In the genomic region with DNA sequence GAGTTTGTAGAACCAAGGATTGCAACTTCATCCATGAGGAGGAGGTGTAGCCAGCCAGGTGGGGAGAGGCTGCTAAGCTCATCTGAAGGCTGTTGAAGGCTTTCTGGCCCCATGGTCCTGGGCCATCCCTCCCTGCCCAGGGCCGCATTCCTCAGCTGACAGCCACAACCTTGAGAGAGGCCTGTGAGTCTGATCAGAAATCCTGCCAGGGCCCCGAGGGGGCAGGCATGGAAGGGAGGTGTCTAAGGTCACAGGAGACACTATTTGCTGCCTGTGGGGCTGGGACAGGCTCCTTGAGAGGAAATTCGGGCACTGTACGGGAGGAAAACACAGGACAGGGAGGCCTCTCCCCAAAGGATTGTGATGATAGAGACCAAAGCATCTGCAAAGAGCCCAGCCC, we compare ENCODE assay signal across 27 cellular contexts.
"Had no signal": no experiment of that assay in that cellular context is flagged by ENCODE, and none has a peak within 500 bp of the region (broad histone marks: within the 10 kb centered on the region; RNA-seq: fewer than 3 reads in every experiment).

No MANE protein-coding gene starts in this region.

- H3K36me3 ChIP-seq: gastrocnemius medialis, neutrophil, right lobe of liver, transverse colon had no signal

- DNase-seq: activated CD4-positive, alpha-beta memory T cell treated with anti-CD3 and anti-CD28 coated beads for 36 hours; activated CD4-positive, alpha-beta T cell treated with anti-CD3 and anti-CD28 coated beads for 4 hours; activated effector memory CD4-positive, alpha-beta T cell treated with Interleukin-2 at 50 U/mL for 16 hours; activated naive CD4-positive, alpha-beta T cell treated with Interleukin-2 at 50 U/mL for 16 hours; activated T-cell treated with anti-CD3 and anti-CD28 coated beads for 4 hours; aorta; body of pancreas; dermis blood vessel endothelial cell; effector memory CD4-positive, alpha-beta T cell; erythroblast; gastrocnemius medialis; glutamatergic neuron; left cardiac atrium; stimulated activated CD4-positive, alpha-beta T cell treated with anti-CD3 and anti-CD28 coated beads, Interleukin-2, amount 100 ng/mL, for 48 hours; stimulated activated naive CD8-positive, alpha-beta T cell treated with anti-CD3 and anti-CD28 coated beads, Interleukin-15, Interleukin-2, amounts not matched to agents 100 U/mL and 50 U/mL, for 24 hours; SW 1271; T-helper 9 cell; testis; transverse colon had no signal

- H3K4me1 ChIP-seq: body of pancreas, gastrocnemius medialis, right lobe of liver, testis, transverse colon had no signal

- H3K9me3 Mint-ChIP-seq: activated CD4-positive, alpha-beta memory T cell treated with anti-CD3 and anti-CD28 coated beads for 36 hours; memory B cell; nephron; T-helper 1 cell treated with Interleukin-12 subunit alpha and Interleukin-12 subunit beta and Interleukin-4 antibody, amounts not matched to agents 30 μg/mL and 1 μg/mL, for 36 hours had no signal

- ATAC-seq: body of pancreas; gastrocnemius medialis; right lobe of liver; stimulated activated naive CD8-positive, alpha-beta T cell treated with anti-CD3 and anti-CD28 coated beads, Interleukin-15, Interleukin-2, amounts not matched to agents 100 U/mL and 50 U/mL, for 24 hours had no signal

- H3K4me3 Mint-ChIP-seq: activated CD4-positive, alpha-beta memory T cell treated with anti-CD3 and anti-CD28 coated beads for 36 hours; activated naive CD8-positive, alpha-beta T cell; memory B cell; nephron; T-helper 1 cell treated with Interleukin-12 subunit alpha and Interleukin-12 subunit beta and Interleukin-4 antibody, amounts not matched to agents 30 μg/mL and 1 μg/mL, for 36 hours had no signal

- H3K4me3 ChIP-seq: body of pancreas, gastrocnemius medialis, right lobe of liver, testis, transverse colon had no signal

- H3K4me1 Mint-ChIP-seq: nephron had no signal

- H3K27ac Mint-ChIP-seq: activated CD4-positive, alpha-beta memory T cell treated with anti-CD3 and anti-CD28 coated beads for 36 hours; activated naive CD8-positive, alpha-beta T cell; memory B cell; nephron; progenitor cell of endocrine pancreas; T-helper 1 cell treated with Interleukin-12 subunit alpha and Interleukin-12 subunit beta and Interleukin-4 antibody, amounts not matched to agents 30 μg/mL and 1 μg/mL, for 36 hours had no signal

- H3K27me3 ChIP-seq: body of pancreas, neutrophil, right lobe of liver, testis, transverse colon had no signal

- H3K27ac ChIP-seq: body of pancreas, gastrocnemius medialis, neutrophil, right lobe of liver, testis, transverse colon, VCaP had no signal

- H3K36me3 Mint-ChIP-seq: activated CD4-positive, alpha-beta memory T cell treated with anti-CD3 and anti-CD28 coated beads for 36 hours; activated naive CD8-positive, alpha-beta T cell; memory B cell had no signal

- H3K27me3 Mint-ChIP-seq: activated CD4-positive, alpha-beta memory T cell treated with anti-CD3 and anti-CD28 coated beads for 36 hours; activated naive CD8-positive, alpha-beta T cell had no signal
